Comparison of ENCODE assay signal across 1 cellular context in the genomic region with DNA sequence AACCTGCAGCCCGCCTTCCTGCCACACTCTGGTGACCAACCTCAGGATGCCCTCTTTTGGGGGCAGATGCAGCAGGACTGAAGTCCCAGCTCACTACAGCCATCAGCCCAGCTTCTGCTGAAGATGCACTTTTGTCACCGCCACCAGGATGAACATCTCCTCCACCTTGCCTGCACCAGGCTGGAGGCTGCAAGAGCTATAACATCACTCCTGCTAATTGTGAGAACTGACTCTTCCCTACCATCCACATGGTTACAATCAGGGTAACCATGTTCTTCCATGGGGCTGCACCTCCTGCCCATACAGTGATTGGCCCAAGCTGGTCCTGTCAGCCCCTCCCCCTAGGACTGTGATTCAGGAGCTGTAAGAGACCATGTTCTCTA.
TF ChIP-seq lines count a peak whose summit lies in the region.

No MANE protein-coding gene starts in this region.

TF ChIP-seq in HepG2, 621 proteins besides CTCF, POLR2A, EP300 and RAD21 (continued from another document and continues in another):
- TF ChIP-seq, protein P1, sequence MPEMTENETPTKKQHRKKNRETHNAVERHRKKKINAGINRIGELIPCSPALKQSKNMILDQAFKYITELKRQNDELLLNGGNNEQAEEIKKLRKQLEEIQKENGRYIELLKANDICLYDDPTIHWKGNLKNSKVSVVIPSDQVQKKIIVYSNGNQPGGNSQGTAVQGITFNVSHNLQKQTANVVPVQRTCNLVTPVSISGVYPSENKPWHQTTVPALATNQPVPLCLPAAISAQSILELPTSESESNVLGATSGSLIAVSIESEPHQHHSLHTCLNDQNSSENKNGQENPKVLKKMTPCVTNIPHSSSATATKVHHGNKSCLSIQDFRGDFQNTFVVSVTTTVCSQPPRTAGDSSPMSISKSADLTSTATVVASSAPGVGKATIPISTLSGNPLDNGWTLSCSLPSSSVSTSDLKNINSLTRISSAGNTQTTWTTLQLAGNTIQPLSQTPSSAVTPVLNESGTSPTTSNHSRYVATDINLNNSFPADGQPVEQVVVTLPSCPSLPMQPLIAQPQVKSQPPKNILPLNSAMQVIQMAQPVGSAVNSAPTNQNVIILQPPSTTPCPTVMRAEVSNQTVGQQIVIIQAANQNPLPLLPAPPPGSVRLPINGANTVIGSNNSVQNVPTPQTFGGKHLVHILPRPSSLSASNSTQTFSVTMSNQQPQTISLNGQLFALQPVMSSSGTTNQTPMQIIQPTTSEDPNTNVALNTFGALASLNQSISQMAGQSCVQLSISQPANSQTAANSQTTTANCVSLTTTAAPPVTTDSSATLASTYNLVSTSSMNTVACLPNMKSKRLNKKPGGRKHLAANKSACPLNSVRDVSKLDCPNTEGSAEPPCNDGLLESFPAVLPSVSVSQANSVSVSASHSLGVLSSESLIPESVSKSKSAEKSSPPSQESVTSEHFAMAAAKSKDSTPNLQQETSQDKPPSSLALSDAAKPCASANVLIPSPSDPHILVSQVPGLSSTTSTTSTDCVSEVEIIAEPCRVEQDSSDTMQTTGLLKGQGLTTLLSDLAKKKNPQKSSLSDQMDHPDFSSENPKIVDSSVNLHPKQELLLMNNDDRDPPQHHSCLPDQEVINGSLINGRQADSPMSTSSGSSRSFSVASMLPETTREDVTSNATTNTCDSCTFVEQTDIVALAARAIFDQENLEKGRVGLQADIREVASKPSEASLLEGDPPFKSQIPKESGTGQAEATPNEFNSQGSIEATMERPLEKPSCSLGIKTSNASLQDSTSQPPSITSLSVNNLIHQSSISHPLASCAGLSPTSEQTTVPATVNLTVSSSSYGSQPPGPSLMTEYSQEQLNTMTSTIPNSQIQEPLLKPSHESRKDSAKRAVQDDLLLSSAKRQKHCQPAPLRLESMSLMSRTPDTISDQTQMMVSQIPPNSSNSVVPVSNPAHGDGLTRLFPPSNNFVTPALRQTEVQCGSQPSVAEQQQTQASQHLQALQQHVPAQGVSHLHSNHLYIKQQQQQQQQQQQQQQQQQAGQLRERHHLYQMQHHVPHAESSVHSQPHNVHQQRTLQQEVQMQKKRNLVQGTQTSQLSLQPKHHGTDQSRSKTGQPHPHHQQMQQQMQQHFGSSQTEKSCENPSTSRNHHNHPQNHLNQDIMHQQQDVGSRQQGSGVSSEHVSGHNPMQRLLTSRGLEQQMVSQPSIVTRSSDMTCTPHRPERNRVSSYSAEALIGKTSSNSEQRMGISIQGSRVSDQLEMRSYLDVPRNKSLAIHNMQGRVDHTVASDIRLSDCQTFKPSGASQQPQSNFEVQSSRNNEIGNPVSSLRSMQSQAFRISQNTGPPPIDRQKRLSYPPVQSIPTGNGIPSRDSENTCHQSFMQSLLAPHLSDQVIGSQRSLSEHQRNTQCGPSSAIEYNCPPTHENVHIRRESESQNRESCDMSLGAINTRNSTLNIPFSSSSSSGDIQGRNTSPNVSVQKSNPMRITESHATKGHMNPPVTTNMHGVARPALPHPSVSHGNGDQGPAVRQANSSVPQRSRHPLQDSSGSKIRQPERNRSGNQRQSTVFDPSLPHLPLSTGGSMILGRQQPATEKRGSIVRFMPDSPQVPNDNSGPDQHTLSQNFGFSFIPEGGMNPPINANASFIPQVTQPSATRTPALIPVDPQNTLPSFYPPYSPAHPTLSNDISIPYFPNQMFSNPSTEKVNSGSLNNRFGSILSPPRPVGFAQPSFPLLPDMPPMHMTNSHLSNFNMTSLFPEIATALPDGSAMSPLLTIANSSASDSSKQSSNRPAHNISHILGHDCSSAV (CRISPR knock-in tag; IDR thresholded peaks at IDR 0.05; ENCODE audit: borderline replicate concordance): no peak
- TF ChIP-seq, protein P2, sequence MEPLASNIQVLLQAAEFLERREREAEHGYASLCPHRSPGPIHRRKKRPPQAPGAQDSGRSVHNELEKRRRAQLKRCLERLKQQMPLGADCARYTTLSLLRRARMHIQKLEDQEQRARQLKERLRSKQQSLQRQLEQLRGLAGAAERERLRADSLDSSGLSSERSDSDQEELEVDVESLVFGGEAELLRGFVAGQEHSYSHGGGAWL (CRISPR knock-in tag; IDR thresholded peaks at IDR 0.05): no peak
- TF ChIP-seq ZBTB3 (CRISPR knock-in tag; IDR thresholded peaks at IDR 0.05; ENCODE audit: borderline replicate concordance, low read depth): no peak
- TF ChIP-seq, protein P3, sequence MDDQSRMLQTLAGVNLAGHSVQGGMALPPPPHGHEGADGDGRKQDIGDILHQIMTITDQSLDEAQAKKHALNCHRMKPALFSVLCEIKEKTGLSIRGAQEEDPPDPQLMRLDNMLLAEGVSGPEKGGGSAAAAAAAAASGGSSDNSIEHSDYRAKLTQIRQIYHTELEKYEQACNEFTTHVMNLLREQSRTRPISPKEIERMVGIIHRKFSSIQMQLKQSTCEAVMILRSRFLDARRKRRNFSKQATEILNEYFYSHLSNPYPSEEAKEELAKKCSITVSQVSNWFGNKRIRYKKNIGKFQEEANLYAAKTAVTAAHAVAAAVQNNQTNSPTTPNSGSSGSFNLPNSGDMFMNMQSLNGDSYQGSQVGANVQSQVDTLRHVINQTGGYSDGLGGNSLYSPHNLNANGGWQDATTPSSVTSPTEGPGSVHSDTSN (CRISPR knock-in tag; IDR thresholded peaks at IDR 0.05; ENCODE audit: borderline replicate concordance): no peak
- no peak for TF ChIP-seq CBX2 (IDR thresholded peaks at IDR 0.05; ENCODE audit: low read depth, low read length)
- no peak for TF ChIP-seq CBX2 (CRISPR knock-in tag; IDR thresholded peaks at IDR 0.05; ENCODE audit: low read depth)
- TF ChIP-seq TP53 (CRISPR knock-in tag; conservative IDR thresholded peaks at IDR 0.05): no peak
- no peak for TF ChIP-seq ISX (CRISPR knock-in tag; conservative IDR thresholded peaks at IDR 0.05)
- no peak for TF ChIP-seq ZNF598 (CRISPR knock-in tag; IDR thresholded peaks at IDR 0.05; ENCODE audit: borderline replicate concordance)
- TF ChIP-seq, protein P4, sequence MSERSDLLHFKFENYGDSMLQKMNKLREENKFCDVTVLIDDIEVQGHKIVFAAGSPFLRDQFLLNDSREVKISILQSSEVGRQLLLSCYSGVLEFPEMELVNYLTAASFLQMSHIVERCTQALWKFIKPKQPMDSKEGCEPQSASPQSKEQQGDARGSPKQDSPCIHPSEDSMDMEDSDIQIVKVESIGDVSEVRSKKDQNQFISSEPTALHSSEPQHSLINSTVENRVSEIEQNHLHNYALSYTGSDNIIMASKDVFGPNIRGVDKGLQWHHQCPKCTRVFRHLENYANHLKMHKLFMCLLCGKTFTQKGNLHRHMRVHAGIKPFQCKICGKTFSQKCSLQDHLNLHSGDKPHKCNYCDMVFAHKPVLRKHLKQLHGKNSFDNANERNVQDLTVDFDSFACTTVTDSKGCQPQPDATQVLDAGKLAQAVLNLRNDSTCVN (CRISPR knock-in tag; IDR thresholded peaks at IDR 0.05; ENCODE audit: borderline replicate concordance): no peak
- no peak for TF ChIP-seq BHLHE40 (IDR thresholded peaks at IDR 0.05; ENCODE audit: low read length)
- TF ChIP-seq ZC3H4 (CRISPR knock-in tag; IDR thresholded peaks at IDR 0.05; ENCODE audit: borderline replicate concordance): 0 out of 2 replicates have a peak, but pooled peaks have one; percentile 66
- TF ChIP-seq SMAD9 (CRISPR knock-in tag; IDR thresholded peaks at IDR 0.05): no peak
- TF ChIP-seq, protein P5, sequence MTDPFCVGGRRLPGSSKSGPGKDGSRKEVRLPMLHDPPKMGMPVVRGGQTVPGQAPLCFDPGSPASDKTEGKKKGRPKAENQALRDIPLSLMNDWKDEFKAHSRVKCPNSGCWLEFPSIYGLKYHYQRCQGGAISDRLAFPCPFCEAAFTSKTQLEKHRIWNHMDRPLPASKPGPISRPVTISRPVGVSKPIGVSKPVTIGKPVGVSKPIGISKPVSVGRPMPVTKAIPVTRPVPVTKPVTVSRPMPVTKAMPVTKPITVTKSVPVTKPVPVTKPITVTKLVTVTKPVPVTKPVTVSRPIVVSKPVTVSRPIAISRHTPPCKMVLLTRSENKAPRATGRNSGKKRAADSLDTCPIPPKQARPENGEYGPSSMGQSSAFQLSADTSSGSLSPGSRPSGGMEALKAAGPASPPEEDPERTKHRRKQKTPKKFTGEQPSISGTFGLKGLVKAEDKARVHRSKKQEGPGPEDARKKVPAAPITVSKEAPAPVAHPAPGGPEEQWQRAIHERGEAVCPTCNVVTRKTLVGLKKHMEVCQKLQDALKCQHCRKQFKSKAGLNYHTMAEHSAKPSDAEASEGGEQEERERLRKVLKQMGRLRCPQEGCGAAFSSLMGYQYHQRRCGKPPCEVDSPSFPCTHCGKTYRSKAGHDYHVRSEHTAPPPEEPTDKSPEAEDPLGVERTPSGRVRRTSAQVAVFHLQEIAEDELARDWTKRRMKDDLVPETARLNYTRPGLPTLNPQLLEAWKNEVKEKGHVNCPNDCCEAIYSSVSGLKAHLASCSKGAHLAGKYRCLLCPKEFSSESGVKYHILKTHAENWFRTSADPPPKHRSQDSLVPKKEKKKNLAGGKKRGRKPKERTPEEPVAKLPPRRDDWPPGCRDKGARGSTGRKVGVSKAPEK (CRISPR knock-in tag; IDR thresholded peaks at IDR 0.05; ENCODE audit: borderline replicate concordance): no peak
- TF ChIP-seq, protein P6, sequence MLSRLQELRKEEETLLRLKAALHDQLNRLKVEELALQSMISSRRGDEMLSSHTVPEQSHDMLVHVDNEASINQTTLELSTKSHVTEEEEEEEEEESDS (CRISPR knock-in tag; IDR thresholded peaks at IDR 0.05; ENCODE audit: borderline replicate concordance): no peak
- no peak for TF ChIP-seq ZKSCAN5 (CRISPR knock-in tag; IDR thresholded peaks at IDR 0.05)
- no peak for TF ChIP-seq CBX1 (IDR thresholded peaks at IDR 0.05; ENCODE audit: low read depth)
- TF ChIP-seq, protein P7, sequence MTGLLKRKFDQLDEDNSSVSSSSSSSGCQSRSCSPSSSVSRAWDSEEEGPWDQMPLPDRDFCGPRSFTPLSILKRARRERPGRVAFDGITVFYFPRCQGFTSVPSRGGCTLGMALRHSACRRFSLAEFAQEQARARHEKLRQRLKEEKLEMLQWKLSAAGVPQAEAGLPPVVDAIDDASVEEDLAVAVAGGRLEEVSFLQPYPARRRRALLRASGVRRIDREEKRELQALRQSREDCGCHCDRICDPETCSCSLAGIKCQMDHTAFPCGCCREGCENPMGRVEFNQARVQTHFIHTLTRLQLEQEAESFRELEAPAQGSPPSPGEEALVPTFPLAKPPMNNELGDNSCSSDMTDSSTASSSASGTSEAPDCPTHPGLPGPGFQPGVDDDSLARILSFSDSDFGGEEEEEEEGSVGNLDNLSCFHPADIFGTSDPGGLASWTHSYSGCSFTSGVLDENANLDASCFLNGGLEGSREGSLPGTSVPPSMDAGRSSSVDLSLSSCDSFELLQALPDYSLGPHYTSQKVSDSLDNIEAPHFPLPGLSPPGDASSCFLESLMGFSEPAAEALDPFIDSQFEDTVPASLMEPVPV (CRISPR knock-in tag; IDR thresholded peaks at IDR 0.05): 0 out of 2 replicates have a peak, but pooled peaks have one; percentile 53
- TF ChIP-seq MAFF (IDR thresholded peaks at IDR 0.05; ENCODE audit: low read depth, low read length): peak; percentile 76
- TF ChIP-seq ZNF430 (CRISPR knock-in tag; IDR thresholded peaks at IDR 0.05): no peak
- TF ChIP-seq, protein P8, sequence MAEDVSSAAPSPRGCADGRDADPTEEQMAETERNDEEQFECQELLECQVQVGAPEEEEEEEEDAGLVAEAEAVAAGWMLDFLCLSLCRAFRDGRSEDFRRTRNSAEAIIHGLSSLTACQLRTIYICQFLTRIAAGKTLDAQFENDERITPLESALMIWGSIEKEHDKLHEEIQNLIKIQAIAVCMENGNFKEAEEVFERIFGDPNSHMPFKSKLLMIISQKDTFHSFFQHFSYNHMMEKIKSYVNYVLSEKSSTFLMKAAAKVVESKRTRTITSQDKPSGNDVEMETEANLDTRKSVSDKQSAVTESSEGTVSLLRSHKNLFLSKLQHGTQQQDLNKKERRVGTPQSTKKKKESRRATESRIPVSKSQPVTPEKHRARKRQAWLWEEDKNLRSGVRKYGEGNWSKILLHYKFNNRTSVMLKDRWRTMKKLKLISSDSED (CRISPR knock-in tag; IDR thresholded peaks at IDR 0.05): no peak
- TF ChIP-seq NCOA2 (CRISPR knock-in tag; IDR thresholded peaks at IDR 0.05): no peak
- TF ChIP-seq ZNF343 (CRISPR knock-in tag; IDR thresholded peaks at IDR 0.05): no peak
- no peak for TF ChIP-seq ZNF234 (CRISPR knock-in tag; conservative IDR thresholded peaks at IDR 0.05)
- TF ChIP-seq, protein P9, sequence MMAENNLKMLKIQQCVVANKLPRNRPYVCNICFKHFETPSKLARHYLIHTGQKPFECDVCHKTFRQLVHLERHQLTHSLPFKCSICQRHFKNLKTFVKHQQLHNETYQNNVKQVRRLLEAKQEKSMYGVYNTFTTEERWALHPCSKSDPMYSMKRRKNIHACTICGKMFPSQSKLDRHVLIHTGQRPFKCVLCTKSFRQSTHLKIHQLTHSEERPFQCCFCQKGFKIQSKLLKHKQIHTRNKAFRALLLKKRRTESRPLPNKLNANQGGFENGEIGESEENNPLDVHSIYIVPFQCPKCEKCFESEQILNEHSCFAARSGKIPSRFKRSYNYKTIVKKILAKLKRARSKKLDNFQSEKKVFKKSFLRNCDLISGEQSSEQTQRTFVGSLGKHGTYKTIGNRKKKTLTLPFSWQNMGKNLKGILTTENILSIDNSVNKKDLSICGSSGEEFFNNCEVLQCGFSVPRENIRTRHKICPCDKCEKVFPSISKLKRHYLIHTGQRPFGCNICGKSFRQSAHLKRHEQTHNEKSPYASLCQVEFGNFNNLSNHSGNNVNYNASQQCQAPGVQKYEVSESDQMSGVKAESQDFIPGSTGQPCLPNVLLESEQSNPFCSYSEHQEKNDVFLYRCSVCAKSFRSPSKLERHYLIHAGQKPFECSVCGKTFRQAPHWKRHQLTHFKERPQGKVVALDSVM (CRISPR knock-in tag; IDR thresholded peaks at IDR 0.05): no peak
- TF ChIP-seq TCF7L2 (IDR thresholded peaks at IDR 0.05; ENCODE audit: low read depth, low read length): no peak
- 0 out of 2 replicates have a peak, but pooled peaks have one; percentile 22 for TF ChIP-seq BORCS8-MEF2B (CRISPR knock-in tag; IDR thresholded peaks at IDR 0.05)
- TF ChIP-seq, protein P10, sequence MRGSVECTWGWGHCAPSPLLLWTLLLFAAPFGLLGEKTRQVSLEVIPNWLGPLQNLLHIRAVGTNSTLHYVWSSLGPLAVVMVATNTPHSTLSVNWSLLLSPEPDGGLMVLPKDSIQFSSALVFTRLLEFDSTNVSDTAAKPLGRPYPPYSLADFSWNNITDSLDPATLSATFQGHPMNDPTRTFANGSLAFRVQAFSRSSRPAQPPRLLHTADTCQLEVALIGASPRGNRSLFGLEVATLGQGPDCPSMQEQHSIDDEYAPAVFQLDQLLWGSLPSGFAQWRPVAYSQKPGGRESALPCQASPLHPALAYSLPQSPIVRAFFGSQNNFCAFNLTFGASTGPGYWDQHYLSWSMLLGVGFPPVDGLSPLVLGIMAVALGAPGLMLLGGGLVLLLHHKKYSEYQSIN (CRISPR knock-in tag; IDR thresholded peaks at IDR 0.05; ENCODE audit: borderline replicate concordance): no peak
- no peak for TF ChIP-seq ZNF546 (CRISPR knock-in tag; conservative IDR thresholded peaks at IDR 0.05)
- no peak for TF ChIP-seq ATM (IDR thresholded peaks at IDR 0.05; ENCODE audit: borderline replicate concordance)
- no peak for TF ChIP-seq TBX2 (CRISPR knock-in tag; IDR thresholded peaks at IDR 0.05; ENCODE audit: borderline replicate concordance)
- TF ChIP-seq CBX5 (CRISPR knock-in tag; IDR thresholded peaks at IDR 0.05; ENCODE audit: borderline replicate concordance): no peak
- TF ChIP-seq ZNF713 (CRISPR knock-in tag; IDR thresholded peaks at IDR 0.05): no peak
- no peak for TF ChIP-seq ZNF207 (IDR thresholded peaks at IDR 0.05; ENCODE audit: borderline replicate concordance)
- TF ChIP-seq FOXA3 (CRISPR knock-in tag; IDR thresholded peaks at IDR 0.05): no peak
- no peak for TF ChIP-seq ZNF20 (CRISPR knock-in tag; IDR thresholded peaks at IDR 0.05)
- TF ChIP-seq HNRNPLL (IDR thresholded peaks at IDR 0.05; ENCODE audit: low read depth, low read length, poor library complexity, severe bottlenecking): no peak
- TF ChIP-seq NFIB (CRISPR knock-in tag; IDR thresholded peaks at IDR 0.05; ENCODE audit: borderline replicate concordance): 0 out of 2 replicates have a peak, but pooled peaks have one; percentile 27
- TF ChIP-seq ISL2 (CRISPR knock-in tag; IDR thresholded peaks at IDR 0.05): no peak
- no peak for TF ChIP-seq CCDC6 (CRISPR knock-in tag; IDR thresholded peaks at IDR 0.05)
- no peak for TF ChIP-seq ZNF550 (CRISPR knock-in tag; IDR thresholded peaks at IDR 0.05; ENCODE audit: borderline replicate concordance)
- no peak for TF ChIP-seq RORA (CRISPR knock-in tag; IDR thresholded peaks at IDR 0.05)
